ENCODE assay signal across 18 cellular contexts in genomic region chr9:31808770-31809169, GRCh38.
DNase-seq lines count a peak whose midpoint lies in the region; ATAC-seq, FAIRE-seq and TF ChIP-seq lines count a peak whose summit lies in the region.
"Had no signal": no experiment of that assay in that cellular context is flagged by ENCODE, and none has a peak within 500 bp of the region (broad histone marks: within the 10 kb centered on the region; RNA-seq: fewer than 3 reads in every experiment).

No MANE protein-coding gene starts in this region.

- ATAC-seq in HepG2, result peak; percentile 70
- ATAC-seq in right lobe of liver, result no peak
- ATAC-seq in GM18520 (IDR thresholded peaks at IDR 0.05; ENCODE audit: unreplicated experiment), result no peak

- H3K36me3 ChIP-seq in HepG2 (replicated peaks in 1 of 2; ENCODE audit: control insufficient read depth in 1 of 2, insufficient read depth in 2 of 2, low read length in 2 of 2) (no peaks in the 10 kb centered on the region), right lobe of liver (no peaks in the 10 kb centered on the region), spleen (no peaks in the 10 kb centered on the region)

- no peak overlapping the region for H3K9ac ChIP-seq in HepG2 (ENCODE audit: insufficient read depth, low read depth, low read length)
- H3K9ac ChIP-seq: GM23248 had no signal

- POLR2A ChIA-PET in HepG2 (lab: Yijun Ruan, JAX), result no interaction called here

- H3K79me2 ChIP-seq in HepG2 (ENCODE audit: insufficient read depth, low read length), result no peaks in the 10 kb centered on the region

- TF ChIP-seq EP300 in HepG2 (IDR thresholded peaks at IDR 0.05; ENCODE audit: low read depth in 2 of 2, low read length in 2 of 2) (no peak), HepG2 (CRISPR knock-in tag; IDR thresholded peaks at IDR 0.05; ENCODE audit: borderline replicate concordance) (no peak)

- DNase-seq in HepG2 (ENCODE audit: low spot score) (no peak), right lobe of liver (no peak), UCSD-AML1 (lab: John Stamatoyannopoulos, UW; ENCODE audit: unreplicated experiment) (peak; percentile 2), spleen (peak; percentile 61), NCI-H82 treated with DMSO at 0.1 percent for 48 hours (lab: John Stamatoyannopoulos, UW; ENCODE audit: unreplicated experiment) (no peak), NOMO-1 treated with DMSO at 0.1 percent for 48 hours (lab: John Stamatoyannopoulos, UW; ENCODE audit: unreplicated experiment) (no peak)
- DNase-seq: AML-193; Caco-2; CD4-positive, alpha-beta T cell; GF-D8; GM23248; HCEC 1CT had no signal

- H3K27me3 ChIP-seq in HepG2 (ENCODE audit: control insufficient read depth in 1 of 2, insufficient read depth in 2 of 2, low read length in 2 of 2) (peaks cover 1 to 13% of the 10 kb centered on the region in 2 experiments; a peak in 3 of 5 replicates), right lobe of liver (no peaks in the 10 kb centered on the region), spleen (replicated peaks in 1 of 7) (peaks cover 0 to 6% (median 0%) of the 10 kb centered on the region in 7 donors)

- CTCF ChIA-PET in HepG2 (lab: Yijun Ruan, JAX; ENCODE audit: low intra/inter-chr PET ratio, low total read pairs), result no interaction called here

- no peaks in the 10 kb centered on the region for H3K4me1 ChIP-seq in HepG2 (ENCODE audit: insufficient read depth, low read length)
- no peaks in the 10 kb centered on the region for H3K4me1 ChIP-seq in right lobe of liver
- no peaks in the 10 kb centered on the region for H3K4me1 ChIP-seq in spleen
- H3K4me1 ChIP-seq: A549, Caco-2 had no signal

- intact Hi-C loops in HepG2 (cut with micrococcal nuclease; ENCODE audit: unreplicated experiment) (loop anchor here (10.0 kb wide), 1 partner anchor 546 kb away; no protein-coding TSS in a partner anchor), right lobe of liver (cut with DNase I) (no loop called here), spleen (cut with DNase I; ENCODE audit: low total_unique reads) (no loop called here)

- H3K9me3 ChIP-seq in HepG2 (ENCODE audit: low read length) (no peaks in the 10 kb centered on the region), right lobe of liver (no peaks in the 10 kb centered on the region), spleen (peaks cover 0 to 5% (median 0%) of the 10 kb centered on the region in 8 donors)
- H3K9me3 ChIP-seq: A549, Caco-2 had no signal

- no TSS peak for BruUV-seq in HepG2 (replicated peaks; lab: Mats Ljungman, UMichigan)

- TF ChIP-seq RAD21 in HepG2 (CRISPR knock-in tag; IDR thresholded peaks at IDR 0.05), result no peak

- TF ChIP-seq POLR2A in HepG2 (IDR thresholded peaks at IDR 0.05; ENCODE audit: insufficient read depth in 1 of 2, low read depth in 2 of 2, low read length in 2 of 2) (no peak), right lobe of liver (IDR thresholded peaks at IDR 0.05) (no peak), spleen (IDR thresholded peaks at IDR 0.05) (no peak)

- no peak overlapping the region for H3K4me3 ChIP-seq in HepG2 (replicated peaks in 1 of 3; ENCODE audit: insufficient read depth in 1 of 3, low read depth in 2 of 3, low read length in 3 of 3)
- no peak overlapping the region for H3K4me3 ChIP-seq in right lobe of liver
- H3K4me3 ChIP-seq in spleen, result no peak overlapping the region
- H3K4me3 ChIP-seq: A549, GM23248 had no signal

- 29% methylated on average over 7 of the region's 9 CpGs for WGBS in HepG2 (ENCODE audit: low lambda C conversion rate)
- WGBS in right lobe of liver (ENCODE audit: insufficient coverage, low coverage, low lambda C conversion rate, missing lambda C conversion rate), result 49% methylated on average over 9 of the region's 9 CpGs
- WGBS in spleen, 5 donors, result 32 to 57% (median 37%) methylated on average over 9 of the region's 9 CpGs

- TF ChIP-seq CTCF in HepG2 (CRISPR knock-in tag; IDR thresholded peaks at IDR 0.05) (no peak), right lobe of liver (IDR thresholded peaks at IDR 0.05) (no peak), spleen (IDR thresholded peaks at IDR 0.05 in 8 of 11, conservative IDR thresholded peaks at IDR 0.05 in 3 of 11) (no peak)

- no peaks in the 10 kb centered on the region for H4K20me1 ChIP-seq in HepG2 (ENCODE audit: insufficient read depth, low read length)

- H2AFZ ChIP-seq in HepG2 (ENCODE audit: low read length), result no peak overlapping the region
- H2AFZ ChIP-seq: GM23248 had no signal

- FAIRE-seq in HepG2 (lab: Jason Lieb, UNC), result no peak
- FAIRE-seq: A549, D721Med, H54 had no signal

- H3K4me2 ChIP-seq in HepG2 (ENCODE audit: low read depth, low read length), result no peak overlapping the region
- H3K4me2 ChIP-seq: A549 had no signal

- in situ Hi-C loops in HepG2 (cut with HindIII; ENCODE audit: extremely low pct_ligation_motif_present, low pct_unique_long_range_greater_than_20kb), result no loop called here

- no peak overlapping the region for H3K27ac ChIP-seq in HepG2 (ENCODE audit: extremely low read length, insufficient read depth, low read length)
- no peak overlapping the region for H3K27ac ChIP-seq in right lobe of liver
- peak overlapping the region in 1 of 8 donors; percentile 2 for H3K27ac ChIP-seq in spleen
- H3K27ac ChIP-seq: 22Rv1, A549, C4-2B, GM23248 had no signal

TF ChIP-seq in HepG2, 621 proteins besides CTCF, POLR2A, EP300 and RAD21:
- TF ChIP-seq ARID2 (CRISPR knock-in tag; IDR thresholded peaks at IDR 0.05; ENCODE audit: borderline replicate concordance), result no peak
- TF ChIP-seq CC2D1A (CRISPR knock-in tag; IDR thresholded peaks at IDR 0.05), result no peak
- no peak for TF ChIP-seq ZNF567 (CRISPR knock-in tag; IDR thresholded peaks at IDR 0.05; ENCODE audit: borderline replicate concordance)
- TF ChIP-seq KMT2A (CRISPR knock-in tag; IDR thresholded peaks at IDR 0.05), result no peak
- TF ChIP-seq SIN3A (IDR thresholded peaks at IDR 0.05; ENCODE audit: borderline replicate concordance, low read depth, low read length), result no peak
- TF ChIP-seq ZSCAN12 (CRISPR knock-in tag; IDR thresholded peaks at IDR 0.05), result no peak

Comparison
In these comparisons a context has a peak if more than half of its experiments do, and no peak if none do; other contexts are left out.
1. DNase-seq: peak in UCSD-AML1 (single experiment) and spleen (single experiment); none in HepG2 (single experiment), right lobe of liver (0 of 3), NCI-H82 treated with DMSO at 0.1 percent for 48 hours (single experiment) and NOMO-1 treated with DMSO at 0.1 percent for 48 hours (single experiment).